In the genomic region with DNA sequence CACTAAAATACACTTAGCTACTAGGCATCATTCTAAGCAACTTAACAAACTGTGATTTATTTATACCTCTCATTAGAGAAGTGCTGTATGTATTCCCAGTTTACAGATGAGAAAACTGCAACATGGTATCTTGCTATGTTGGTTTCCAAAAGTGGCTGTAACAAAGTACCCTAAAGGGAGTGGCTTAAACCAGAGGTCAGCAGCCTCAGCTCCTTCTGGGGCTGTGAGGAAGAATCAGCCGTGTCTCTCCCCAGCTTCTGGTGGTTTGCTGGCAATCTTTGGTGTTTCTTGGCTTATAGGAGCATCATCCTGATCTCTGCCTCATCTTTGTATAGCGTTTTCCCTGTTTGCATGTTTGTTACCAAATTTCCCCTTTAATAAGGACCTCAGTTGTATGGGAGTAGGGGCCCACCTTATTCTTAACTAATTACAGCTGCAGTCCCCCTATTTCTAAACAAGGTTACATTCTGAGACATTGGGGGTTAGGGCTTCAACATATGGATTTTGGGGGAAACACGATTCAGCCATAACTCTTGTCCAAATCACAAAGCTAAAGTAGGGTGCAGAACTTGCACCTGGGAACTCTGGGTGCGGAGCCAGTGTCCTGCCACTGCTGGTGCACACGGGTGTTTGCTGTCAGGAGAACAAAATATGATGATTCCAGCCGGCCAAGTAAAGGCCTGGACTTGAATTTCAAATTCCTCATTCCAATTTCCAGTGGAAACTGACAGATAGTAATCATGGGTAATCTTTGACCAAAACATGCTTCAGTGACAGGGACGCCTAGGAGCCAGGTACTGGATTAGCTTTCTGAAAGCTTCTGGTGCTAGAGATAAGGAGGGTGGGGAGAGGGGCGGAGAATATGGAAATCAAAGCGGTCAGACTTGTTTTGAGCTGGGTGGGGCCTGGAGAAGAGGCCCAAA, we compare ENCODE assay signal across 16 cellular contexts. TPM values are rescaled to one million over a fixed set of nuclear protein-coding genes. Genes with fewer than 3 reads are reported as not detected.
DNase-seq lines count a peak whose midpoint lies in the region; ATAC-seq and TF ChIP-seq lines count a peak whose summit lies in the region.
"Had no signal": no experiment of that assay in that cellular context is flagged by ENCODE, and none has a peak within 500 bp of the region (broad histone marks: within the 10 kb centered on the region; RNA-seq: fewer than 3 reads in every experiment).

No MANE protein-coding gene starts in this region.

- H3K9me3 ChIP-seq in left lung, result no peaks in the 10 kb centered on the region
- H3K9me3 ChIP-seq in CD4-positive, alpha-beta T cell (ENCODE audit: control insufficient read depth, low read length), result no peaks in the 10 kb centered on the region
- H3K9me3 ChIP-seq: ascending aorta, neutrophil had no signal

- TF ChIP-seq CTCF in WTC11 (IDR thresholded peaks at IDR 0.05) (no peak), left lung (IDR thresholded peaks at IDR 0.05) (no peak), type B pancreatic cell (conservative IDR thresholded peaks at IDR 0.05) (no peak)
- no peak for TF ChIP-seq CTCF in CD4-positive, alpha-beta T cell (IDR thresholded peaks at IDR 0.05)

- H3K36me3 ChIP-seq in left lung, result no peaks in the 10 kb centered on the region
- H3K36me3 ChIP-seq: ascending aorta, neutrophil had no signal

- H3K9me3 Mint-ChIP-seq in WTC11, result no peaks in the 10 kb centered on the region
- no peaks in the 10 kb centered on the region for H3K9me3 Mint-ChIP-seq in type B pancreatic cell
- H3K9me3 Mint-ChIP-seq in CD4-positive, alpha-beta T cell, result no peaks in the 10 kb centered on the region
- H3K9me3 Mint-ChIP-seq: stimulated activated naive CD8-positive, alpha-beta T cell treated with anti-CD3 and anti-CD28 coated beads, Interleukin-15, amount 100 ng/mL, for 72 hours had no signal

- DNase-seq in HUDEP-2 (lab: John Stamatoyannopoulos, UW; ENCODE audit: unreplicated experiment in 76 of 76) (peak in 71 of 76 experiments; percentile 5 to 81 (median 45)), WTC11 (ENCODE audit: low spot score) (peak; percentile 43), left lung (peak in 1 of 2 donors; percentile 38), type B pancreatic cell (ENCODE audit: extremely low spot score, unreplicated experiment) (no peak), HEK293T (ENCODE audit: extremely low spot score) (no peak)
- no peak for DNase-seq in CD4-positive, alpha-beta T cell
- DNase-seq in activated CD8-positive, alpha-beta memory T cell treated with anti-CD3 and anti-CD28 coated beads, Interleukin-2, amount 50 U/mL, for 48 hours, result no peak
- DNase-seq: activated CD8-positive, alpha-beta T cell treated with anti-CD3 and anti-CD28 coated beads, Interleukin-2, amount 10 ng/mL, durations not matched to agents 7 days and 5 days; activated gamma-delta T cell; DMS79 treated with DMSO at 0.1 percent for 48 hours; NCI-H2107; SIG-M5; stimulated activated naive CD8-positive, alpha-beta T cell treated with anti-CD3 and anti-CD28 coated beads, Interleukin-15, amount 100 ng/mL, for 72 hours; T1000 had no signal

- H3K27me3 Mint-ChIP-seq in WTC11 (ENCODE audit: low read depth), result no peaks in the 10 kb centered on the region
- no peaks in the 10 kb centered on the region for H3K27me3 Mint-ChIP-seq in type B pancreatic cell
- no peaks in the 10 kb centered on the region for H3K27me3 Mint-ChIP-seq in CD4-positive, alpha-beta T cell
- H3K27me3 Mint-ChIP-seq: stimulated activated naive CD8-positive, alpha-beta T cell treated with anti-CD3 and anti-CD28 coated beads, Interleukin-15, amount 100 ng/mL, for 72 hours had no signal

- ATAC-seq in WTC11 (peak; percentile 76), left lung (peak; percentile 92)
- no peak for ATAC-seq in CD4-positive, alpha-beta T cell (ENCODE audit: poor library complexity)
- ATAC-seq: activated CD8-positive, alpha-beta T cell treated with anti-CD3 and anti-CD28 coated beads, Interleukin-2, amount 10 ng/mL, durations not matched to agents 7 days and 5 days; stimulated activated naive CD8-positive, alpha-beta T cell treated with anti-CD3 and anti-CD28 coated beads, Interleukin-15, amount 100 ng/mL, for 72 hours had no signal

- POLR2A ChIA-PET in WTC11 (lab: Charles Lee) (no interaction called here), HEK293T (lab: Yijun Ruan, JAX) (interaction anchor here (0.7 kb wide), 1 partner anchor 44 kb away, joined by 3 read pairs; no protein-coding TSS in a partner anchor)
- POLR2A ChIA-PET in CD4-positive, alpha-beta T cell (lab: Charles Lee), result no interaction called here

- CTCF ChIA-PET in WTC11 (lab: Charles Lee) (interaction anchor here (0.8 to 1.6 kb wide), 4 partner anchors 14 to 225 kb away, joined by 3 to 5 read pairs (median 4); no protein-coding TSS in a partner anchor), HEK293T (lab: Yijun Ruan, JAX) (no interaction called here)
- CTCF ChIA-PET in CD4-positive, alpha-beta T cell (lab: Charles Lee), result no interaction called here

- peak overlapping the region; percentile 27; the same call in 1 of the 2 replicates for H3K4me3 Mint-ChIP-seq in WTC11
- H3K4me3 Mint-ChIP-seq in type B pancreatic cell, result peak overlapping the region; percentile 77
- H3K4me3 Mint-ChIP-seq in CD4-positive, alpha-beta T cell, result no peak overlapping the region
- H3K4me3 Mint-ChIP-seq: activated CD8-positive, alpha-beta T cell treated with anti-CD3 and anti-CD28 coated beads, Interleukin-2, amount 10 ng/mL, durations not matched to agents 7 days and 5 days; stimulated activated naive CD8-positive, alpha-beta T cell treated with anti-CD3 and anti-CD28 coated beads, Interleukin-15, amount 100 ng/mL, for 72 hours had no signal

- H3K27ac Mint-ChIP-seq in WTC11 (peak overlapping the region; percentile 75), type B pancreatic cell (peak overlapping the region; percentile 94)
- H3K27ac Mint-ChIP-seq in CD4-positive, alpha-beta T cell, result no peak overlapping the region
- H3K27ac Mint-ChIP-seq: activated CD8-positive, alpha-beta T cell treated with anti-CD3 and anti-CD28 coated beads, Interleukin-2, amount 10 ng/mL, durations not matched to agents 7 days and 5 days; stimulated activated naive CD8-positive, alpha-beta T cell treated with anti-CD3 and anti-CD28 coated beads, Interleukin-15, amount 100 ng/mL, for 72 hours had no signal

- no peak overlapping the region for H3K4me3 ChIP-seq in left lung
- H3K4me3 ChIP-seq: ascending aorta had no signal

- H3K27ac ChIP-seq in left lung, result peak overlapping the region in 1 of 2 donors; percentile 49
- no peak overlapping the region for H3K27ac ChIP-seq in CD4-positive, alpha-beta T cell (ENCODE audit: low read depth, low read length)
- H3K27ac ChIP-seq: neutrophil had no signal

- intact Hi-C loops in left lung (cut with DNase I), result no loop called here
- intact Hi-C loops in CD4-positive, alpha-beta T cell (cut with DNase I, micrococcal nuclease), result no loop called here

- H3K36me3 Mint-ChIP-seq in WTC11 (peaks cover 5% of the 10 kb centered on the region; the same call in 1 of the 2 replicates), type B pancreatic cell (peaks cover 19% of the 10 kb centered on the region)
- H3K36me3 Mint-ChIP-seq in CD4-positive, alpha-beta T cell (ENCODE audit: low read depth), result no peaks in the 10 kb centered on the region

- H3K4me1 Mint-ChIP-seq in WTC11 (peaks cover 80% of the 10 kb centered on the region), type B pancreatic cell (ENCODE audit: unreplicated experiment) (peaks cover 51% of the 10 kb centered on the region)
- peaks cover 10% of the 10 kb centered on the region for H3K4me1 Mint-ChIP-seq in CD4-positive, alpha-beta T cell (ENCODE audit: low read depth)

- H3K27me3 ChIP-seq in left lung, result no peaks in the 10 kb centered on the region
- no peaks in the 10 kb centered on the region for H3K27me3 ChIP-seq in CD4-positive, alpha-beta T cell (ENCODE audit: control insufficient read depth, insufficient read depth, low read length)
- H3K27me3 ChIP-seq: ascending aorta, neutrophil had no signal

- peaks cover 0 to 9% of the 10 kb centered on the region in 2 donors for H3K4me1 ChIP-seq in left lung

TF ChIP-seq in WTC11, 78 proteins besides CTCF, POLR2A, EP300 and RAD21 (continues in another document):
- TF ChIP-seq NR2C2 (CRISPR knock-in tag; IDR thresholded peaks at IDR 0.05), result no peak

TF ChIP-seq in HEK293T, 16 proteins besides CTCF, POLR2A, EP300 and RAD21:
- TF ChIP-seq SUZ12 (IDR thresholded peaks at IDR 0.05) (no peak), FOXA1 (IDR thresholded peaks at IDR 0.05) (no peak), TARDBP (IDR thresholded peaks at IDR 0.05) (no peak), CTBP1 (IDR thresholded peaks at IDR 0.05; ENCODE audit: borderline replicate concordance) (no peak), BHLHE40 (IDR thresholded peaks at IDR 0.05; ENCODE audit: borderline replicate concordance) (no peak), SP1 (IDR thresholded peaks at IDR 0.05) (no peak), HDGF (IDR thresholded peaks at IDR 0.05; ENCODE audit: borderline replicate concordance) (no peak), L3MBTL2 (conservative IDR thresholded peaks at IDR 0.05) (no peak), ZNF384 (IDR thresholded peaks at IDR 0.05) (no peak), LEF1 (IDR thresholded peaks at IDR 0.05; ENCODE audit: borderline replicate concordance) (no peak), FOXM1 (IDR thresholded peaks at IDR 0.05; ENCODE audit: borderline replicate concordance) (no peak), FOXK2 (IDR thresholded peaks at IDR 0.05) (no peak), NFRKB (IDR thresholded peaks at IDR 0.05) (no peak), ELF4 (IDR thresholded peaks at IDR 0.05) (no peak), ARNT (IDR thresholded peaks at IDR 0.05) (no peak)
- TF ChIP-seq, protein P1, sequence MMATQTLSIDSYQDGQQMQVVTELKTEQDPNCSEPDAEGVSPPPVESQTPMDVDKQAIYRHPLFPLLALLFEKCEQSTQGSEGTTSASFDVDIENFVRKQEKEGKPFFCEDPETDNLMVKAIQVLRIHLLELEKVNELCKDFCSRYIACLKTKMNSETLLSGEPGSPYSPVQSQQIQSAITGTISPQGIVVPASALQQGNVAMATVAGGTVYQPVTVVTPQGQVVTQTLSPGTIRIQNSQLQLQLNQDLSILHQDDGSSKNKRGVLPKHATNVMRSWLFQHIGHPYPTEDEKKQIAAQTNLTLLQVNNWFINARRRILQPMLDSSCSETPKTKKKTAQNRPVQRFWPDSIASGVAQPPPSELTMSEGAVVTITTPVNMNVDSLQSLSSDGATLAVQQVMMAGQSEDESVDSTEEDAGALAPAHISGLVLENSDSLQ (IDR thresholded peaks at IDR 0.05), result no peak

RNA-seq across cellular contexts. Expression of a gene that starts 43.3 kb away (rescaled TPM):
- total RNA-seq in WTC11 (2021), result 157 to 185 TPM (median 173 TPM) in 3 replicates
- total RNA-seq in left lung, result 100 to 1,000 TPM in 1 of 2 donors, 10 to 100 TPM in 1; 75.0 to 109 TPM
- total RNA-seq in type B pancreatic cell (ENCODE audit: low replicate concordance), result 83.1 and 102 TPM in 2 replicates
- under 1 TPM; 0.20 to 0.60 TPM for total RNA-seq in CD4-positive, alpha-beta T cell
- total RNA-seq: activated CD8-positive, alpha-beta T cell treated with anti-CD3 and anti-CD28 coated beads, Interleukin-2, amount 10 ng/mL, durations not matched to agents 7 days and 5 days had no signal

Comparison
In these comparisons a context has a peak if more than half of its experiments do, and no peak if none do; other contexts are left out.
1. DNase-seq: peak in HUDEP-2 (71 of 76) and WTC11 (single experiment); none in type B pancreatic cell (single experiment), CD4-positive, alpha-beta T cell (0 of 10), HEK293T (single experiment) and activated CD8-positive, alpha-beta memory T cell treated with anti-CD3 and anti-CD28 coated beads, Interleukin-2, amount 50 U/mL, for 48 hours (single experiment).
2. RNA of a gene that starts 43.3 kb away (total RNA-seq): 157 to 185 TPM in WTC11, 75.0 to 109 TPM in left lung and 83.1 to 102 TPM in type B pancreatic cell; 0.20 to 0.60 TPM in CD4-positive, alpha-beta T cell; every median in the first group is over 10 times any median in the second.